Comparison of ENCODE assay signal across 24 cellular contexts in genomic region chr10:133420028-133420427, GRCh38. TPM values are rescaled to one million over a fixed set of nuclear protein-coding genes. Genes with fewer than 3 reads are reported as not detected.
DNase-seq lines count a peak whose midpoint lies in the region; ATAC-seq, FAIRE-seq and TF ChIP-seq lines count a peak whose summit lies in the region.
"Had no signal": no experiment of that assay in that cellular context is flagged by ENCODE, and none has a peak within 500 bp of the region (broad histone marks: within the 10 kb centered on the region; RNA-seq: fewer than 3 reads in every experiment).

No MANE protein-coding gene starts in this region.

- intact Hi-C loops in Right ventricle myocardium inferior (cut with DNase I) = no loop called here
- intact Hi-C loops in cardiac septum (cut with DNase I) = no loop called here
- intact Hi-C loops in GM12878 (cut with micrococcal nuclease; ENCODE audit: unreplicated experiment) = no loop called here
- intact Hi-C loops in kidney (cut with DNase I) = no loop called here

- no peaks in the 10 kb centered on the region for H3K4me1 ChIP-seq in GM12878 (ENCODE audit: control insufficient read depth, insufficient read depth, low read length)
- peaks cover 0 to 2% of the 10 kb centered on the region in 2 donors for H3K4me1 ChIP-seq in kidney (ENCODE audit: control insufficient read depth in 1 of 2, insufficient read depth in 1 of 2, low read depth in 1 of 2, low read length in 2 of 2)
- H3K4me1 ChIP-seq in BE2C = no peaks in the 10 kb centered on the region

- H3K36me3 ChIP-seq in GM12878 (ENCODE audit: control insufficient read depth in 2 of 2, insufficient read depth in 2 of 2, low read length in 1 of 2) = peaks cover 4 to 17% of the 10 kb centered on the region in 2 experiments
- H3K36me3 ChIP-seq in kidney (ENCODE audit: control insufficient read depth in 1 of 2, insufficient read depth in 2 of 2, low read length in 2 of 2) = peaks cover 5 to 6% of the 10 kb centered on the region in 2 donors
- H3K36me3 ChIP-seq in BE2C = peaks cover 7% of the 10 kb centered on the region; the same call in 1 of the 2 replicates

- SMC1A ChIA-PET in GM12878 (lab: Charles Lee; ENCODE audit: uncharacterized antibody, unreplicated experiment) = no interaction called here

- no peak for TF ChIP-seq RAD21 in GM12878 (IDR thresholded peaks at IDR 0.05; ENCODE audit: insufficient read depth, low read depth, low read length)

- no TSS peak for BruUV-seq in GM12878 (replicated peaks; lab: Mats Ljungman, UMichigan)

- H4K20me1 ChIP-seq in GM12878 (ENCODE audit: control insufficient read depth, insufficient read depth) = no peaks in the 10 kb centered on the region

- H3K9ac ChIP-seq in GM12878 (ENCODE audit: control insufficient read depth, insufficient read depth, low read length) (no peak overlapping the region), kidney (ENCODE audit: low read length in 2 of 2) (no peak overlapping the region)
- H3K9ac ChIP-seq: GM23248, SK-N-SH had no signal

- no peak overlapping the region for H3K4me3 ChIP-seq in GM12878
- H3K4me3 ChIP-seq in kidney (ENCODE audit: low read length in 2 of 2) = no peak overlapping the region
- no peak overlapping the region for H3K4me3 ChIP-seq in BE2C (ENCODE audit: low read depth, low read length)
- H3K4me3 ChIP-seq: GM23248 had no signal

- WGBS in GM12878 (ENCODE audit: insufficient coverage, insufficient replicate concordance, low lambda C conversion rate, missing lambda C conversion rate) = 94% methylated on average over 17 of the region's 17 CpGs

- ATAC-seq in Right ventricle myocardium inferior (no peak), GM12878 (no peak)
- ATAC-seq: HCT116 had no signal

- H3K27me3 ChIP-seq in GM12878 (replicated peaks in 1 of 2; ENCODE audit: control insufficient read depth in 2 of 2, insufficient read depth in 2 of 2, low read length in 1 of 2) = no peaks in the 10 kb centered on the region
- H3K27me3 ChIP-seq in BE2C = peaks cover 10% of the 10 kb centered on the region

- in situ Hi-C loops in GM12878 (cut with MboI) = loop anchor here (5.0 kb wide), 1 partner anchor 152 kb away; no protein-coding TSS in a partner anchor

- RAD21 ChIA-PET in GM12878 (lab: Charles Lee; ENCODE audit: unreplicated experiment) = no interaction called here

- no peak overlapping the region for H3K4me2 ChIP-seq in GM12878 (ENCODE audit: control insufficient read depth, insufficient read depth)
- H3K4me2 ChIP-seq: SK-N-SH had no signal

- TF ChIP-seq CTCF in GM12878 (IDR thresholded peaks at IDR 0.05 in 2 of 3, conservative IDR thresholded peaks at IDR 0.05 in 1 of 3; ENCODE audit: control insufficient read depth in 2 of 3, extremely low read depth in 1 of 3, insufficient read depth in 1 of 3, low read depth in 3 of 3, low read length in 3 of 3) (no peak), kidney (IDR thresholded peaks at IDR 0.05; ENCODE audit: borderline replicate concordance, extremely low read depth, insufficient read depth) (no peak), BE2C (IDR thresholded peaks at IDR 0.05; ENCODE audit: low read depth, low read length) (no peak)

- H3K9me3 ChIP-seq in GM12878 (replicated peaks; ENCODE audit: control insufficient read depth, insufficient read depth, low read length) = no peaks in the 10 kb centered on the region; the same call in 2 of the 3 replicates
- H3K9me3 ChIP-seq in kidney (ENCODE audit: control insufficient read depth in 1 of 2, low read length in 2 of 2) = no peaks in the 10 kb centered on the region
- H3K9me3 ChIP-seq in BE2C = no peaks in the 10 kb centered on the region
- H3K9me3 ChIP-seq: SK-N-SH had no signal

- no peaks in the 10 kb centered on the region for H3K79me2 ChIP-seq in GM12878 (ENCODE audit: control insufficient read depth, insufficient read depth, low read length)

- POLR2A ChIA-PET in GM12878 (lab: Charles Lee) = no interaction called here

- TF ChIP-seq EP300 in GM12878 (IDR thresholded peaks at IDR 0.05; ENCODE audit: borderline replicate concordance in 1 of 2, control insufficient read depth in 1 of 2, low read depth in 2 of 2, low read length in 2 of 2) = no peak

- DNase-seq in Right ventricle myocardium inferior (ENCODE audit: missing footprints) (peak; percentile 39), cardiac septum (ENCODE audit: low spot score) (no peak), GM12878 (ENCODE audit: low read depth, low spot score) (no peak), kidney (peak; percentile 74), BE2C (no peak), NCI-H82 treated with DMSO at 0.1 percent for 48 hours (lab: John Stamatoyannopoulos, UW; ENCODE audit: unreplicated experiment) (no peak), occipital lobe (lab: John Stamatoyannopoulos, UW) (no peak)
- DNase-seq: DMS79, GM23248, KG1, MV-4-11, NCI-H1105 treated with DMSO at 0.1 percent for 48 hours, NCI-H2081, NCI-H2171, NCI-H345, NCI-H524, NCI-H774, SIG-M5, SK-N-SH had no signal

- FAIRE-seq in GM12878 (lab: Jason Lieb, UNC) (no peak), kidney (lab: Jason Lieb, UNC) (no peak)
- FAIRE-seq: A204.1 had no signal

- no peak overlapping the region for H2AFZ ChIP-seq in GM12878 (ENCODE audit: control insufficient read depth, low read depth, low read length)
- H2AFZ ChIP-seq: GM23248 had no signal

- no peak overlapping the region for H3K27ac ChIP-seq in GM12878 (ENCODE audit: control insufficient read depth, insufficient read depth)
- no peak overlapping the region for H3K27ac ChIP-seq in kidney (ENCODE audit: low read depth in 2 of 2, low read length in 2 of 2)
- H3K27ac ChIP-seq: GM23248 had no signal

- TF ChIP-seq POLR2A in GM12878 (IDR thresholded peaks at IDR 0.05; ENCODE audit: low read depth, low read length) = peak; percentile 18; the same call in 1 of the 2 replicates

- CTCF ChIA-PET in GM12878 (lab: Yijun Ruan, JAX) = no interaction called here

RNA-seq across cellular contexts. Expression of gene SPRN, which starts 4.4 kb away (rescaled TPM):
- total RNA-seq in Right ventricle myocardium inferior (not detected), cardiac septum (not detected), GM12878 (2014; rRNA removed) (not detected in 2 replicates), GM12878 (2014; rRNA removed; fragmentation: Illumina TruSeq; extraction: Trizol) (not detected in 2 replicates), GM12878 (2021) (not detected in 2 replicates), kidney (not detected), occipital lobe (6.1 TPM)
- not detected in 2 replicates for total RNA-seq in GM12878 (2013; cell fraction: nucleolus; rRNA removed)
- 0.42 TPM for polyA plus RNA-seq in GM12878 (2011; ENCODE audit: low read depth)
- polyA plus RNA-seq in GM12878 (2011; rRNA removed) (not detected in 2 replicates), GM12878 (2014; fragmentation: Illumina TruSeq; extraction: Trizol) (not detected in 2 replicates), GM12878 (2014; fragmentation: Nextera tagmentation; extraction: Ambion mirVana) (under 1 TPM; 0.03 to 0.15 TPM), GM12878 (2014; rRNA removed) (not detected in 2 replicates), GM12878 (2016; fragmentation: Nextera tagmentation; extraction: Ambion mirVana) (under 1 TPM; 0.78 to 0.96 TPM), kidney (ENCODE audit: insufficient read depth, low read depth, low replicate concordance) (not detected)
- polyA plus RNA-seq in GM12878 (2011; cell fraction: cytosol; rRNA removed) = not detected in 2 replicates
- not detected in 2 replicates for polyA plus RNA-seq in GM12878 (2011; cell fraction: nucleus; rRNA removed)
- 0.83 and 0.89 TPM in 2 replicates for polyA plus RNA-seq in GM12878 (2012)
- polyA minus RNA-seq in GM12878 (2011; rRNA and poly(A)+ RNA removed) = not detected in 2 replicates
- not detected in 2 replicates for polyA minus RNA-seq in GM12878 (2011; cell fraction: cytosol; rRNA and poly(A)+ RNA removed)
- polyA minus RNA-seq in GM12878 (2011; cell fraction: nucleus; rRNA and poly(A)+ RNA removed) = not detected in 2 replicates
- 8.7 TPM for polyA plus RNA-seq in BE2C (2012; ENCODE audit: insufficient read depth, insufficient read length, low read depth)
- total RNA-seq: HT1080, RPMI7951 had no signal
- polyA plus RNA-seq: CD14-positive monocyte had no signal

RNA-seq across cellular contexts. Expression of gene MTG1, which starts 26.1 kb away (rescaled TPM):
- total RNA-seq in Right ventricle myocardium inferior (17.8 TPM), cardiac septum (21.6 TPM), GM12878 (2014; rRNA removed) (39.6 and 46.6 TPM in 2 replicates), GM12878 (2014; rRNA removed; fragmentation: Illumina TruSeq; extraction: Trizol) (34.4 and 41.6 TPM in 2 replicates), GM12878 (2021) (52.8 and 65.8 TPM in 2 replicates), kidney (51.1 TPM), occipital lobe (14.8 TPM)
- 107 and 127 TPM in 2 replicates for total RNA-seq in GM12878 (2013; cell fraction: nucleolus; rRNA removed)
- 17.0 TPM for polyA plus RNA-seq in GM12878 (2011; ENCODE audit: low read depth)
- polyA plus RNA-seq in GM12878 (2011; rRNA removed) (50.7 and 64.1 TPM in 2 replicates), GM12878 (2014; fragmentation: Illumina TruSeq; extraction: Trizol) (46.0 and 60.9 TPM in 2 replicates), GM12878 (2014; fragmentation: Nextera tagmentation; extraction: Ambion mirVana) (1 to 10 TPM; 6.2 to 9.2 TPM), GM12878 (2014; rRNA removed) (92.6 and 95.2 TPM in 2 replicates), GM12878 (2016; fragmentation: Nextera tagmentation; extraction: Ambion mirVana) (100 to 1,000 TPM; 102 to 104 TPM), kidney (ENCODE audit: insufficient read depth, low read depth, low replicate concordance) (68.5 TPM)
- 76.9 and 109 TPM in 2 replicates for polyA plus RNA-seq in GM12878 (2011; cell fraction: cytosol; rRNA removed)
- polyA plus RNA-seq in GM12878 (2011; cell fraction: nucleus; rRNA removed) = 240 and 347 TPM in 2 replicates
- 27.9 and 29.1 TPM in 2 replicates for polyA plus RNA-seq in GM12878 (2012)
- 53.0 and 56.3 TPM in 2 replicates for polyA minus RNA-seq in GM12878 (2011; rRNA and poly(A)+ RNA removed)
- polyA minus RNA-seq in GM12878 (2011; cell fraction: cytosol; rRNA and poly(A)+ RNA removed) = 17.9 and 18.8 TPM in 2 replicates
- 34.3 and 67.6 TPM in 2 replicates for polyA minus RNA-seq in GM12878 (2011; cell fraction: nucleus; rRNA and poly(A)+ RNA removed)
- 87.1 TPM for polyA plus RNA-seq in BE2C (2012; ENCODE audit: insufficient read depth, insufficient read length, low read depth)

RNA-seq across cellular contexts. Expression of gene SCART1, which starts 33.7 kb away (rescaled TPM):
- total RNA-seq in Right ventricle myocardium inferior (0.30 TPM), cardiac septum (1.0 TPM), GM12878 (2014; rRNA removed) (0.60 and 0.62 TPM in 2 replicates), GM12878 (2014; rRNA removed; fragmentation: Illumina TruSeq; extraction: Trizol) (0.37 and 0.54 TPM in 2 replicates), GM12878 (2021) (1.2 TPM in 2 replicates), kidney (3.9 TPM), occipital lobe (0.47 TPM)
- 27.4 and 36.2 TPM in 2 replicates for total RNA-seq in GM12878 (2013; cell fraction: nucleolus; rRNA removed)
- 0.24 TPM for polyA plus RNA-seq in GM12878 (2011; ENCODE audit: low read depth)
- polyA plus RNA-seq in GM12878 (2011; rRNA removed) (22.0 and 23.1 TPM in 2 replicates), GM12878 (2014; fragmentation: Illumina TruSeq; extraction: Trizol) (0.32 and 0.72 TPM in 2 replicates), GM12878 (2014; fragmentation: Nextera tagmentation; extraction: Ambion mirVana) (under 1 TPM; 0.05 to 0.09 TPM), GM12878 (2014; rRNA removed) (1.2 and 1.5 TPM in 2 replicates), GM12878 (2016; fragmentation: Nextera tagmentation; extraction: Ambion mirVana) (under 1 TPM; 0.11 to 0.31 TPM), kidney (ENCODE audit: insufficient read depth, low read depth, low replicate concordance) (0.37 TPM)
- polyA plus RNA-seq in GM12878 (2011; cell fraction: cytosol; rRNA removed) = 15.1 and 20.2 TPM in 2 replicates
- polyA plus RNA-seq in GM12878 (2011; cell fraction: nucleus; rRNA removed) = 292 and 335 TPM in 2 replicates
- 1.3 TPM in 2 replicates for polyA plus RNA-seq in GM12878 (2012)
- polyA minus RNA-seq in GM12878 (2011; rRNA and poly(A)+ RNA removed) = 13.9 and 20.8 TPM in 2 replicates
- 2.9 and 7.2 TPM in 2 replicates for polyA minus RNA-seq in GM12878 (2011; cell fraction: cytosol; rRNA and poly(A)+ RNA removed)
- 44.2 and 54.8 TPM in 2 replicates for polyA minus RNA-seq in GM12878 (2011; cell fraction: nucleus; rRNA and poly(A)+ RNA removed)
- 24.8 TPM for polyA plus RNA-seq in BE2C (2012; ENCODE audit: insufficient read depth, insufficient read length, low read depth)
- polyA plus RNA-seq: CD14-positive monocyte had no signal

RNA-seq across cellular contexts. Expression of gene PAOX, which starts 41.0 kb away (rescaled TPM):
- total RNA-seq in Right ventricle myocardium inferior = 3.5 TPM
- total RNA-seq in cardiac septum = 2.9 TPM
- 12.1 and 14.7 TPM in 2 replicates for total RNA-seq in GM12878 (2013; cell fraction: nucleolus; rRNA removed)
- total RNA-seq in GM12878 (2014; rRNA removed) = 11.7 and 13.8 TPM in 2 replicates
- total RNA-seq in GM12878 (2014; rRNA removed; fragmentation: Illumina TruSeq; extraction: Trizol) = 5.5 and 7.2 TPM in 2 replicates
- total RNA-seq in GM12878 (2021) = 14.4 and 16.1 TPM in 2 replicates
- 2.5 TPM for polyA plus RNA-seq in GM12878 (2011; ENCODE audit: low read depth)
- 4.3 and 4.7 TPM in 2 replicates for polyA plus RNA-seq in GM12878 (2011; rRNA removed)
- 6.5 and 7.6 TPM in 2 replicates for polyA plus RNA-seq in GM12878 (2011; cell fraction: cytosol; rRNA removed)
- 9.9 and 13.2 TPM in 2 replicates for polyA plus RNA-seq in GM12878 (2011; cell fraction: nucleus; rRNA removed)
- polyA plus RNA-seq in GM12878 (2012) = 7.4 and 8.3 TPM in 2 replicates
- 2.2 and 4.1 TPM in 2 replicates for polyA plus RNA-seq in GM12878 (2014; fragmentation: Illumina TruSeq; extraction: Trizol)
- polyA plus RNA-seq in GM12878 (2014; fragmentation: Nextera tagmentation; extraction: Ambion mirVana) = 1 to 10 TPM; 1.2 to 4.9 TPM
- polyA plus RNA-seq in GM12878 (2014; rRNA removed) = 15.1 and 16.1 TPM in 2 replicates
- polyA plus RNA-seq in GM12878 (2016; fragmentation: Nextera tagmentation; extraction: Ambion mirVana) = 10 to 100 TPM; 20.5 to 22.2 TPM
- polyA minus RNA-seq in GM12878 (2011; rRNA and poly(A)+ RNA removed) = 3.2 and 9.8 TPM in 2 replicates
- polyA minus RNA-seq in GM12878 (2011; cell fraction: cytosol; rRNA and poly(A)+ RNA removed) = 2.8 and 3.9 TPM in 2 replicates
- 5.4 and 5.7 TPM in 2 replicates for polyA minus RNA-seq in GM12878 (2011; cell fraction: nucleus; rRNA and poly(A)+ RNA removed)
- total RNA-seq in kidney = 7.0 TPM
- 14.4 TPM for polyA plus RNA-seq in kidney (ENCODE audit: insufficient read depth, low read depth, low replicate concordance)
- 1.4 TPM for polyA plus RNA-seq in BE2C (2012; ENCODE audit: insufficient read depth, insufficient read length, low read depth)
- 10.1 TPM for total RNA-seq in occipital lobe

RNA-seq across cellular contexts. Expression of gene ECHS1, which starts 46.9 kb away (rescaled TPM):
- total RNA-seq in Right ventricle myocardium inferior (224 TPM), cardiac septum (152 TPM), GM12878 (2014; rRNA removed) (63.5 and 71.4 TPM in 2 replicates), GM12878 (2014; rRNA removed; fragmentation: Illumina TruSeq; extraction: Trizol) (48.0 and 50.8 TPM in 2 replicates), GM12878 (2021) (73.2 and 77.8 TPM in 2 replicates), kidney (85.6 TPM), occipital lobe (28.2 TPM)
- 7.9 and 8.3 TPM in 2 replicates for total RNA-seq in GM12878 (2013; cell fraction: nucleolus; rRNA removed)
- 52.7 TPM for polyA plus RNA-seq in GM12878 (2011; ENCODE audit: low read depth)
- polyA plus RNA-seq in GM12878 (2011; rRNA removed) (21.0 and 32.7 TPM in 2 replicates), GM12878 (2014; fragmentation: Illumina TruSeq; extraction: Trizol) (35.6 and 57.1 TPM in 2 replicates), GM12878 (2014; fragmentation: Nextera tagmentation; extraction: Ambion mirVana) (10 to 100 TPM; 55.3 to 67.7 TPM), GM12878 (2014; rRNA removed) (51.9 and 52.6 TPM in 2 replicates), GM12878 (2016; fragmentation: Nextera tagmentation; extraction: Ambion mirVana) (100 to 1,000 TPM; 162 to 164 TPM), kidney (ENCODE audit: insufficient read depth, low read depth, low replicate concordance) (599 TPM)
- 49.9 and 52.1 TPM in 2 replicates for polyA plus RNA-seq in GM12878 (2011; cell fraction: cytosol; rRNA removed)
- 45.0 and 46.7 TPM in 2 replicates for polyA plus RNA-seq in GM12878 (2011; cell fraction: nucleus; rRNA removed)
- polyA plus RNA-seq in GM12878 (2012) = 60.0 and 70.1 TPM in 2 replicates
- polyA minus RNA-seq in GM12878 (2011; rRNA and poly(A)+ RNA removed) = 14.8 and 20.7 TPM in 2 replicates
- 15.1 and 18.8 TPM in 2 replicates for polyA minus RNA-seq in GM12878 (2011; cell fraction: cytosol; rRNA and poly(A)+ RNA removed)
- polyA minus RNA-seq in GM12878 (2011; cell fraction: nucleus; rRNA and poly(A)+ RNA removed) = 4.5 and 5.1 TPM in 2 replicates
- 102 TPM for polyA plus RNA-seq in BE2C (2012; ENCODE audit: insufficient read depth, insufficient read length, low read depth)

Comparison
In these comparisons a context has a peak if more than half of its experiments do, and no peak if none do; other contexts are left out.
1. DNase-seq: peak in Right ventricle myocardium inferior (single experiment) and kidney (single experiment); none in cardiac septum (single experiment), GM12878 (single experiment), BE2C (single experiment), NCI-H82 treated with DMSO at 0.1 percent for 48 hours (single experiment) and occipital lobe (single experiment).